Comparison of ENCODE assay signal across 2 cellular contexts in the genomic region with DNA sequence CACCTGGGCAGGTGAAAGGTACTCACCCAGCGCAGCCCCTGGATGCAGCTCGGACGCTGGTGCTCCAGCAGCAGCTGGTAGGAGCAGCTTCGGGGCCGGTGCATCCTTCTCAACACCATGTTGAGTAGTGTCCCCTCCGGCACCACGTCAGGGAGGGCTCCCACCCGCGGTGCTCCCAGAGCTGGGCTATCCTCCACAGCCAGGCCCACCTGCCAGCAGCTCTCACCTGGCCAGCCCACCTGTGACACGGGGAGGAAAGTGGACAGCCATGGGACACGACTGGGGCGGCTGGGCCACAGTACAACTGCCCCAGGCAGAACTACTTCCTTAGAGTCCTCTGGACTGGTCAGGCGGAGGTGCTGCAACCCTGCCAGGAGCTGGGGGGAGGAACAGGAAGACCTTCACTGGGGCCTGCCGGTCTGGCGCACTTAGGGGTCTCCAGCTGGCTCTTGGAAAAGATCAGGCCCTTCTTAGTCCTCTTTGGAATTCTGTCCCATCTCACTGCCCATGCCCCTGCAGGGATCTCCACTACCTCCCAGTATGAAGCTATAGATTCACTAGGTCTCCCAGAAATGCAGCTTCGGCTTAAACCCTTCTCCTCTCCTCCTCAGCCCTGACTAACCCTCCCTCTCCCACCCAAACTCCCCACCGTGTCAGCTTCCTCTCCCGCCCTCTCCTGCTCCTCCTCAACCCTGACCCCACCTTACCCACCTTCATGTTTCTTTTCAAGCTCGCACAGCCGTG.
TF ChIP-seq lines count a peak whose summit lies in the region.

No MANE protein-coding gene starts in this region.

TF ChIP-seq in SK-N-SH treated with all-trans-retinoic acid at 6 μM for 48 hours, 23 proteins besides CTCF, POLR2A, EP300 and RAD21 (continued from another document):
- TF ChIP-seq BACH2 (CRISPR knock-in tag; IDR thresholded peaks at IDR 0.05; ENCODE audit: borderline replicate concordance) (no peak), ISL1 (CRISPR knock-in tag; IDR thresholded peaks at IDR 0.05) (no peak), ZC3H10 (CRISPR knock-in tag; IDR thresholded peaks at IDR 0.05) (no peak), RARB (CRISPR knock-in tag; IDR thresholded peaks at IDR 0.05) (no peak), ZNF565 (CRISPR knock-in tag; conservative IDR thresholded peaks at IDR 0.05; ENCODE audit: low read depth) (no peak), ZNF8 (CRISPR knock-in tag; IDR thresholded peaks at IDR 0.05) (no peak), PPARA (CRISPR knock-in tag; IDR thresholded peaks at IDR 0.05; ENCODE audit: borderline replicate concordance) (no peak), TOX (CRISPR knock-in tag; IDR thresholded peaks at IDR 0.05; ENCODE audit: borderline replicate concordance) (no peak), ARNTL (CRISPR knock-in tag; IDR thresholded peaks at IDR 0.05; ENCODE audit: borderline replicate concordance, low read depth) (no peak), ZFP3 (CRISPR knock-in tag; IDR thresholded peaks at IDR 0.05) (no peak), CSDC2 (CRISPR knock-in tag; IDR thresholded peaks at IDR 0.05) (no peak), OSR1 (CRISPR knock-in tag; IDR thresholded peaks at IDR 0.05) (no peak), ESRRG (CRISPR knock-in tag; IDR thresholded peaks at IDR 0.05) (no peak), TCF4 (CRISPR knock-in tag; IDR thresholded peaks at IDR 0.05; ENCODE audit: borderline replicate concordance) (no peak), SNAI2 (CRISPR knock-in tag; IDR thresholded peaks at IDR 0.05) (no peak)
- TF ChIP-seq, protein P1, sequence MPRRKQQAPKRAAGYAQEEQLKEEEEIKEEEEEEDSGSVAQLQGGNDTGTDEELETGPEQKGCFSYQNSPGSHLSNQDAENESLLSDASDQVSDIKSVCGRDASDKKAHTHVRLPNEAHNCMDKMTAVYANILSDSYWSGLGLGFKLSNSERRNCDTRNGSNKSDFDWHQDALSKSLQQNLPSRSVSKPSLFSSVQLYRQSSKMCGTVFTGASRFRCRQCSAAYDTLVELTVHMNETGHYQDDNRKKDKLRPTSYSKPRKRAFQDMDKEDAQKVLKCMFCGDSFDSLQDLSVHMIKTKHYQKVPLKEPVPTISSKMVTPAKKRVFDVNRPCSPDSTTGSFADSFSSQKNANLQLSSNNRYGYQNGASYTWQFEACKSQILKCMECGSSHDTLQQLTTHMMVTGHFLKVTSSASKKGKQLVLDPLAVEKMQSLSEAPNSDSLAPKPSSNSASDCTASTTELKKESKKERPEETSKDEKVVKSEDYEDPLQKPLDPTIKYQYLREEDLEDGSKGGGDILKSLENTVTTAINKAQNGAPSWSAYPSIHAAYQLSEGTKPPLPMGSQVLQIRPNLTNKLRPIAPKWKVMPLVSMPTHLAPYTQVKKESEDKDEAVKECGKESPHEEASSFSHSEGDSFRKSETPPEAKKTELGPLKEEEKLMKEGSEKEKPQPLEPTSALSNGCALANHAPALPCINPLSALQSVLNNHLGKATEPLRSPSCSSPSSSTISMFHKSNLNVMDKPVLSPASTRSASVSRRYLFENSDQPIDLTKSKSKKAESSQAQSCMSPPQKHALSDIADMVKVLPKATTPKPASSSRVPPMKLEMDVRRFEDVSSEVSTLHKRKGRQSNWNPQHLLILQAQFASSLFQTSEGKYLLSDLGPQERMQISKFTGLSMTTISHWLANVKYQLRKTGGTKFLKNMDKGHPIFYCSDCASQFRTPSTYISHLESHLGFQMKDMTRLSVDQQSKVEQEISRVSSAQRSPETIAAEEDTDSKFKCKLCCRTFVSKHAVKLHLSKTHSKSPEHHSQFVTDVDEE (CRISPR knock-in tag; IDR thresholded peaks at IDR 0.05): no peak
- TF ChIP-seq, protein P2, sequence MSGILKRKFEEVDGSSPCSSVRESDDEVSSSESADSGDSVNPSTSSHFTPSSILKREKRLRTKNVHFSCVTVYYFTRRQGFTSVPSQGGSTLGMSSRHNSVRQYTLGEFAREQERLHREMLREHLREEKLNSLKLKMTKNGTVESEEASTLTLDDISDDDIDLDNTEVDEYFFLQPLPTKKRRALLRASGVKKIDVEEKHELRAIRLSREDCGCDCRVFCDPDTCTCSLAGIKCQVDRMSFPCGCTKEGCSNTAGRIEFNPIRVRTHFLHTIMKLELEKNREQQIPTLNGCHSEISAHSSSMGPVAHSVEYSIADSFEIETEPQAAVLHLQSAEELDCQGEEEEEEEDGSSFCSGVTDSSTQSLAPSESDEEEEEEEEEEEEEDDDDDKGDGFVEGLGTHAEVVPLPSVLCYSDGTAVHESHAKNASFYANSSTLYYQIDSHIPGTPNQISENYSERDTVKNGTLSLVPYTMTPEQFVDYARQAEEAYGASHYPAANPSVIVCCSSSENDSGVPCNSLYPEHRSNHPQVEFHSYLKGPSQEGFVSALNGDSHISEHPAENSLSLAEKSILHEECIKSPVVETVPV (CRISPR knock-in tag; IDR thresholded peaks at IDR 0.05): no peak
- TF ChIP-seq, protein P3, sequence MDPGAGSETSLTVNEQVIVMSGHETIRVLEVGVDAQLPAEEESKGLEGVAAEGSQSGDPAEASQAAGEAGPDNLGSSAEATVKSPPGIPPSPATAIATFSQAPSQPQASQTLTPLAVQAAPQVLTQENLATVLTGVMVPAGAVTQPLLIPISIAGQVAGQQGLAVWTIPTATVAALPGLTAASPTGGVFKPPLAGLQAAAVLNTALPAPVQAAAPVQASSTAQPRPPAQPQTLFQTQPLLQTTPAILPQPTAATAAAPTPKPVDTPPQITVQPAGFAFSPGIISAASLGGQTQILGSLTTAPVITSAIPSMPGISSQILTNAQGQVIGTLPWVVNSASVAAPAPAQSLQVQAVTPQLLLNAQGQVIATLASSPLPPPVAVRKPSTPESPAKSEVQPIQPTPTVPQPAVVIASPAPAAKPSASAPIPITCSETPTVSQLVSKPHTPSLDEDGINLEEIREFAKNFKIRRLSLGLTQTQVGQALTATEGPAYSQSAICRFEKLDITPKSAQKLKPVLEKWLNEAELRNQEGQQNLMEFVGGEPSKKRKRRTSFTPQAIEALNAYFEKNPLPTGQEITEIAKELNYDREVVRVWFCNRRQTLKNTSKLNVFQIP (CRISPR knock-in tag; IDR thresholded peaks at IDR 0.05; ENCODE audit: borderline replicate concordance, low read depth): no peak
TF ChIP-seq in SK-N-SH treated with all-trans-retinoic acid at 6 μM for 48 hours: peak in this region for 0.

TF ChIP-seq in liver, 16 proteins besides CTCF, POLR2A, EP300 and RAD21 (continued from another document):
- no peak for TF ChIP-seq GABPA (IDR thresholded peaks at IDR 0.05 in 1 of 2, conservative IDR thresholded peaks at IDR 0.05 in 1 of 2)
- TF ChIP-seq, protein P4, sequence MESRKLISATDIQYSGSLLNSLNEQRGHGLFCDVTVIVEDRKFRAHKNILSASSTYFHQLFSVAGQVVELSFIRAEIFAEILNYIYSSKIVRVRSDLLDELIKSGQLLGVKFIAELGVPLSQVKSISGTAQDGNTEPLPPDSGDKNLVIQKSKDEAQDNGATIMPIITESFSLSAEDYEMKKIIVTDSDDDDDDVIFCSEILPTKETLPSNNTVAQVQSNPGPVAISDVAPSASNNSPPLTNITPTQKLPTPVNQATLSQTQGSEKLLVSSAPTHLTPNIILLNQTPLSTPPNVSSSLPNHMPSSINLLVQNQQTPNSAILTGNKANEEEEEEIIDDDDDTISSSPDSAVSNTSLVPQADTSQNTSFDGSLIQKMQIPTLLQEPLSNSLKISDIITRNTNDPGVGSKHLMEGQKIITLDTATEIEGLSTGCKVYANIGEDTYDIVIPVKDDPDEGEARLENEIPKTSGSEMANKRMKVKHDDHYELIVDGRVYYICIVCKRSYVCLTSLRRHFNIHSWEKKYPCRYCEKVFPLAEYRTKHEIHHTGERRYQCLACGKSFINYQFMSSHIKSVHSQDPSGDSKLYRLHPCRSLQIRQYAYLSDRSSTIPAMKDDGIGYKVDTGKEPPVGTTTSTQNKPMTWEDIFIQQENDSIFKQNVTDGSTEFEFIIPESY (IDR thresholded peaks at IDR 0.05): no peak
- TF ChIP-seq EGR1 (IDR thresholded peaks at IDR 0.05; ENCODE audit: low read depth in 2 of 2): no peak
- no peak for TF ChIP-seq JUND (IDR thresholded peaks at IDR 0.05)
